Comparison of ENCODE assay signal across 8 cellular contexts in genomic region chr16:74709477-74709877, GRCh38. TPM values are rescaled to one million over a fixed set of nuclear protein-coding genes. Genes with fewer than 3 reads are reported as not detected.
A peak's percentile ranks its signal among the peaks of the same experiment; 100 is the strongest.
DNase-seq lines count a peak whose midpoint lies in the region; ATAC-seq, FAIRE-seq and TF ChIP-seq lines count a peak whose summit lies in the region.

No MANE protein-coding gene starts in this region.

- H3K9ac ChIP-seq in NT2/D1 (ENCODE audit: insufficient read length, low read depth): no peak overlapping the region

- no peaks in the 10 kb centered on the region for H3K27me3 Mint-ChIP-seq in CD8-positive, alpha-beta T cell (ENCODE audit: low read depth)

- H3K36me3 Mint-ChIP-seq in CD8-positive, alpha-beta T cell: no peaks in the 10 kb centered on the region

- H3K9me3 Mint-ChIP-seq in CD8-positive, alpha-beta T cell: no peaks in the 10 kb centered on the region

- H3K4me1 Mint-ChIP-seq in CD8-positive, alpha-beta T cell (ENCODE audit: low read depth): peaks cover 2% of the 10 kb centered on the region

- H3K9me3 ChIP-seq in CD8-positive, alpha-beta T cell (ENCODE audit: low read length): no peaks in the 10 kb centered on the region
- H3K9me3 ChIP-seq in NT2/D1 (ENCODE audit: insufficient read depth, low read length): no peaks in the 10 kb centered on the region
- H3K9me3 ChIP-seq in mucosa of descending colon: no peaks in the 10 kb centered on the region

- H3K27ac ChIP-seq in CD8-positive, alpha-beta T cell (ENCODE audit: low read depth, low read length): no peak overlapping the region

- POLR2A ChIA-PET in CD8-positive, alpha-beta T cell (lab: Charles Lee): interaction anchor here (0.8 kb wide), 1 partner anchor 9 kb away, joined by 3 read pairs; the partner anchor contains the start of gene MLKL

- CTCF ChIA-PET in CD8-positive, alpha-beta T cell (lab: Charles Lee): interaction anchor here (0.6 to 3.0 kb wide), 7 partner anchors 9 to 401 kb away, joined by 3 to 19 read pairs (median 3); partner anchors contain the start of gene MLKL

- DNase-seq in CD8-positive, alpha-beta T cell: peak; percentile 63 to 89 (median 77)
- DNase-seq in GM20000 (ENCODE audit: low spot score) (peak; percentile 84), HT-29 (ENCODE audit: low spot score) (peak; percentile 85), NT2/D1 (ENCODE audit: low read depth, low spot score) (peak; percentile 80), mucosa of descending colon (peak; percentile 77 to 89 (median 87))
- DNase-seq in activated CD8-positive, alpha-beta memory T cell treated with anti-CD3 and anti-CD28 coated beads, Interleukin-2, amount 50 U/mL, for 24 hours (ENCODE audit: extremely low read depth): peak; percentile 35
- peak; percentile 57 to 59 for DNase-seq in stimulated activated CD8-positive, alpha-beta memory T cell treated with anti-CD3 and anti-CD28 coated beads, Interleukin-4, amount 100 ng/mL, for 4 hours (ENCODE audit: low read depth in 2 of 2, low spot score in 1 of 2)

- no peaks in the 10 kb centered on the region for H3K36me3 ChIP-seq in CD8-positive, alpha-beta T cell (ENCODE audit: insufficient read depth, low read length)
- H3K36me3 ChIP-seq in NT2/D1 (ENCODE audit: insufficient read depth, insufficient read length, low read length) (no peaks in the 10 kb centered on the region), mucosa of descending colon (ENCODE audit: low read depth) (no peaks in the 10 kb centered on the region)

- intact Hi-C loops in CD8-positive, alpha-beta T cell (cut with DNase I, micrococcal nuclease): loop anchor here (1.0 to 10.0 kb wide), 4 partner anchors 153 to 675 kb away; partner anchors contain the start of gene WDR59 (in 1 of the 2)
- intact Hi-C loops in mucosa of descending colon (cut with DNase I, micrococcal nuclease): no loop called here

- peak; percentile 67 for FAIRE-seq in endometrium (lab: Jason Lieb, UNC)

- H3K4me3 Mint-ChIP-seq in CD8-positive, alpha-beta T cell: no peak overlapping the region

- H3K27ac Mint-ChIP-seq in CD8-positive, alpha-beta T cell: no peak overlapping the region

- H3K4me1 ChIP-seq in CD8-positive, alpha-beta T cell (ENCODE audit: insufficient read depth, low read length): no peaks in the 10 kb centered on the region
- H3K4me1 ChIP-seq in NT2/D1 (ENCODE audit: insufficient read depth, insufficient read length): peaks cover 3% of the 10 kb centered on the region
- H3K4me1 ChIP-seq in mucosa of descending colon (ENCODE audit: low read depth): no peaks in the 10 kb centered on the region

- ATAC-seq in CD8-positive, alpha-beta T cell: peak; percentile 100
- peak; percentile 98 for ATAC-seq in mucosa of descending colon

- no peak overlapping the region for H3K4me3 ChIP-seq in CD8-positive, alpha-beta T cell (ENCODE audit: low read depth, low read length)
- H3K4me3 ChIP-seq in NT2/D1 (ENCODE audit: insufficient read length, low read depth) (no peak overlapping the region), mucosa of descending colon (no peak overlapping the region)

- H3K27me3 ChIP-seq in CD8-positive, alpha-beta T cell (ENCODE audit: insufficient read depth, low read length): no peaks in the 10 kb centered on the region
- H3K27me3 ChIP-seq in NT2/D1 (ENCODE audit: insufficient read depth, insufficient read length): peaks cover 4% of the 10 kb centered on the region

- peak; percentile 97 for TF ChIP-seq CTCF in CD8-positive, alpha-beta T cell (IDR thresholded peaks at IDR 0.05)
- TF ChIP-seq CTCF in GM20000 (IDR thresholded peaks at IDR 0.05; ENCODE audit: extremely low read depth, missing control alignments) (peak; percentile 77), mucosa of descending colon (IDR thresholded peaks at IDR 0.05) (peak; percentile 87)

RNA-seq across cellular contexts. Expression of gene MLKL, which starts 8.8 kb away (rescaled TPM):
- total RNA-seq in CD8-positive, alpha-beta T cell: 10 to 100 TPM; 12.1 to 13.2 TPM
- total RNA-seq in HT-29 (2014; rRNA removed; shearing (Covaris generic)): 19.3 and 27.5 TPM in 2 replicates
- total RNA-seq in mucosa of descending colon: 10 to 100 TPM; 10.5 to 23.4 (median 18.0) TPM

RNA-seq across cellular contexts. Expression of gene RFWD3, which starts 42.8 kb away (rescaled TPM):
- total RNA-seq in CD8-positive, alpha-beta T cell: 10 to 100 TPM; 43.7 to 49.7 TPM
- 42.5 and 52.4 TPM in 2 replicates for total RNA-seq in HT-29 (2014; rRNA removed; shearing (Covaris generic))
- 10 to 100 TPM; 19.0 to 27.9 (median 25.7) TPM for total RNA-seq in mucosa of descending colon

Comparison
In these comparisons a context has a peak if more than half of its experiments do, and no peak if none do; other contexts are left out.
1. DNase-seq: peak in every context shown above with its lines; median percentile 87 in mucosa of descending colon; 85 in HT-29; 84 in GM20000; 80 in NT2/D1; 77 in CD8-positive, alpha-beta T cell; 58 in stimulated activated CD8-positive, alpha-beta memory T cell treated with anti-CD3 and anti-CD28 coated beads, Interleukin-4, amount 100 ng/mL, for 4 hours; 35 in activated CD8-positive, alpha-beta memory T cell treated with anti-CD3 and anti-CD28 coated beads, Interleukin-2, amount 50 U/mL, for 24 hours.
2. intact Hi-C loops: an anchor here in CD8-positive, alpha-beta T cell (1.0 to 10.0 kb wide); none called in mucosa of descending colon.